In genomic region chr4:182724414-182724813, GRCh38 we compare ENCODE assay signal across 19 cellular contexts.
DNase-seq lines count a peak whose midpoint lies in the region; ATAC-seq lines count a peak whose summit lies in the region.
"Had no signal": no experiment of that assay in that cellular context is flagged by ENCODE, and none has a peak within 500 bp of the region (broad histone marks: within the 10 kb centered on the region; RNA-seq: fewer than 3 reads in every experiment).

No MANE protein-coding gene starts in this region.

- ATAC-seq in GM18868 (IDR thresholded peaks at IDR 0.05; ENCODE audit: unreplicated experiment) (no peak), GM21381 (IDR thresholded peaks at IDR 0.05; ENCODE audit: unreplicated experiment) (no peak)
- ATAC-seq: activated CD4-positive, CD25-positive, alpha-beta regulatory T cell treated with anti-CD3 and anti-CD28 coated beads, Interleukin-2, amount 50 U/mL, for 24 hours; esophagus mucosa; left lung had no signal

- DNase-seq in AG20443 (ENCODE audit: low spot score) (peak; percentile 21), HCEC 1CT (peak; percentile 24), RPMI7951 (ENCODE audit: low read depth) (peak; percentile 29), fibroblast of peridontal ligament (ENCODE audit: extremely low read depth) (peak; percentile 45), NCI-H446 (lab: John Stamatoyannopoulos, UW) (no peak)
- DNase-seq in activated CD4-positive, alpha-beta T cell treated with anti-CD3 and anti-CD28 coated beads for 1 hour = no peak
- DNase-seq: activated naive CD4-positive, alpha-beta T cell treated with anti-CD3 and anti-CD28 coated beads, Interleukin-2, amount 10 ng/mL, durations not matched to agents 7 days and 5 days; activated T-cell treated with anti-CD3 and anti-CD28 coated beads, Interleukin-2, amount 50 U/mL, for 24 hours; KG1; left lung; NCI-H1930; RPMI8226; small intestine; stimulated activated naive CD4-positive, alpha-beta T cell treated with Interleukin-2 at 50 U/mL for 16 hours; thyroid gland had no signal

Comparison
In these comparisons a context has a peak if more than half of its experiments do, and no peak if none do; other contexts are left out.
1. DNase-seq: peak in AG20443 (single experiment), HCEC 1CT (single experiment), RPMI7951 (single experiment) and fibroblast of peridontal ligament (single experiment); none in NCI-H446 (0 of 2) and activated CD4-positive, alpha-beta T cell treated with anti-CD3 and anti-CD28 coated beads for 1 hour (single experiment).